Comparison of ENCODE assay signal across 25 cellular contexts in the genomic region with DNA sequence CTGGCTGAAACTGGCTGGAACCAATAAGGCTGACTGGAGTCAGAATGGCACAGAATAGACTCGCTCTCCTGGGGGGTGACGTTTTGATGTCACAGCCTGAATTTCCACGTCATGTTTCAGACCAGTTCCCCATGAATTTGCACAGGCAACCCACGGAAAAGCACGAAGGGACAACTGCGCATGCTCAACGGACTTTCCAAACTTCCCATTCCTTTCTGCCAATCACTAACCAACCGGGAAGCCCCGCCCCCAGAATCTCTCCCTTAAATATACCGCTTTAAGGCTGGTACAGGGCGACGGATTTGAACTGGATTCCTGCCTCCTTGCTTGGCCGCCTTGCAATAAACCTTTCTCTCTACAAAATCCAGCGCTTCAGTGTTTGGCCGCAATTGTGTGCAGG.
DNase-seq lines count a peak whose midpoint lies in the region; ATAC-seq, FAIRE-seq and TF ChIP-seq lines count a peak whose summit lies in the region.
"Had no signal": no experiment of that assay in that cellular context is flagged by ENCODE, and none has a peak within 500 bp of the region (broad histone marks: within the 10 kb centered on the region; RNA-seq: fewer than 3 reads in every experiment).

No MANE protein-coding gene starts in this region.

- TF ChIP-seq EP300 in HepG2 (IDR thresholded peaks at IDR 0.05; ENCODE audit: low read depth in 2 of 2, low read length in 2 of 2) (no peak), HepG2 (CRISPR knock-in tag; IDR thresholded peaks at IDR 0.05; ENCODE audit: borderline replicate concordance) (no peak), K562 (IDR thresholded peaks at IDR 0.05; ENCODE audit: low read length) (no peak)

- POLR2A ChIA-PET in HepG2 (lab: Yijun Ruan, JAX): no interaction called here
- POLR2A ChIA-PET in K562 (lab: Yijun Ruan, JAX): no interaction called here
- POLR2A ChIA-PET in WTC11 (lab: Charles Lee): no interaction called here

- FAIRE-seq in HepG2 (lab: Jason Lieb, UNC) (no peak), K562 (lab: Jason Lieb, UNC) (no peak)
- FAIRE-seq: A549, GM12891, GM18507 had no signal

- H3K27me3 ChIP-seq in HepG2 (ENCODE audit: control insufficient read depth in 1 of 2, insufficient read depth in 2 of 2, low read length in 2 of 2): no peaks in the 10 kb centered on the region; a peak in 1 of 5 replicates
- H3K27me3 ChIP-seq in right lobe of liver: no peaks in the 10 kb centered on the region
- no peaks in the 10 kb centered on the region for H3K27me3 ChIP-seq in K562 (ENCODE audit: control insufficient read depth in 2 of 2, insufficient read depth in 2 of 2, low read length in 2 of 2)
- H3K27me3 ChIP-seq in testis: no peaks in the 10 kb centered on the region
- H3K27me3 ChIP-seq in right atrium auricular region: no peaks in the 10 kb centered on the region
- H3K27me3 ChIP-seq: BE2C; BLaER1 treated with 17β-estradiol and CSF1 and Interleukin-3, amounts not matched to agents 10 nM and 100 nM had no signal

- TF ChIP-seq POLR2A in HepG2 (IDR thresholded peaks at IDR 0.05; ENCODE audit: insufficient read depth in 1 of 2, low read depth in 2 of 2, low read length in 2 of 2): no peak
- no peak for TF ChIP-seq POLR2A in right lobe of liver (IDR thresholded peaks at IDR 0.05)
- no peak for TF ChIP-seq POLR2A in K562 (conservative IDR thresholded peaks at IDR 0.05)
- TF ChIP-seq POLR2A in testis (IDR thresholded peaks at IDR 0.05): no peak

- no peak overlapping the region for H2AFZ ChIP-seq in HepG2 (ENCODE audit: low read length)
- no peak overlapping the region for H2AFZ ChIP-seq in K562 (ENCODE audit: low read depth, low read length)

- in situ Hi-C loops in HepG2 (cut with HindIII; ENCODE audit: extremely low pct_ligation_motif_present, low pct_unique_long_range_greater_than_20kb): no loop called here
- in situ Hi-C loops in K562 (cut with MboI): no loop called here

- H3K9me3 ChIP-seq in HepG2 (ENCODE audit: low read length) (no peaks in the 10 kb centered on the region), right lobe of liver (no peaks in the 10 kb centered on the region), K562 (replicated peaks; ENCODE audit: control insufficient read depth, insufficient read depth, low read depth, low read length) (no peaks in the 10 kb centered on the region), testis (no peaks in the 10 kb centered on the region), right atrium auricular region (no peaks in the 10 kb centered on the region)
- H3K9me3 ChIP-seq: A549; BE2C; BLaER1 treated with 17β-estradiol and CSF1 and Interleukin-3, amounts not matched to agents 10 nM and 100 nM had no signal

- H3K9me1 ChIP-seq in K562 (ENCODE audit: control insufficient read depth, insufficient read depth, low read length): no peaks in the 10 kb centered on the region

- no peaks in the 10 kb centered on the region for H3K4me1 ChIP-seq in HepG2 (ENCODE audit: insufficient read depth, low read length)
- no peaks in the 10 kb centered on the region for H3K4me1 ChIP-seq in right lobe of liver
- no peaks in the 10 kb centered on the region for H3K4me1 ChIP-seq in K562 (replicated peaks in 1 of 2; ENCODE audit: control insufficient read depth in 2 of 2, insufficient read depth in 2 of 2, low read length in 2 of 2)
- no peaks in the 10 kb centered on the region for H3K4me1 ChIP-seq in testis
- H3K4me1 ChIP-seq in right atrium auricular region: no peaks in the 10 kb centered on the region
- H3K4me1 ChIP-seq: A549; BE2C; BLaER1 treated with 17β-estradiol and CSF1 and Interleukin-3, amounts not matched to agents 10 nM and 100 nM had no signal

- H4K20me1 ChIP-seq in HepG2 (ENCODE audit: insufficient read depth, low read length) (no peaks in the 10 kb centered on the region), K562 (replicated peaks; ENCODE audit: control insufficient read depth, insufficient read depth, low read length) (no peaks in the 10 kb centered on the region)
- H4K20me1 ChIP-seq: BLaER1 treated with 17β-estradiol and CSF1 and Interleukin-3, amounts not matched to agents 10 nM and 100 nM had no signal

- DNase-seq in HepG2 (ENCODE audit: low spot score): no peak
- no peak for DNase-seq in right lobe of liver
- peak in 2 of 4 experiments; percentile 1 to 7 for DNase-seq in K562 (ENCODE audit: extremely low read depth in 1 of 4, low spot score in 3 of 4)
- DNase-seq in nephron progenitor cell: no peak
- peak; percentile 70 for DNase-seq in testis
- DNase-seq in right atrium auricular region (ENCODE audit: low spot score): no peak
- no peak for DNase-seq in posterior cingulate gyrus
- no peak for DNase-seq in WTC11 (ENCODE audit: low spot score)
- DNase-seq: ACHN; AML-193; BE2C; CD4-positive, alpha-beta T cell; CD8-positive, alpha-beta memory T cell; DMS53; DMS79 treated with DMSO at 0.1 percent for 48 hours; GF-D8; GOT3; H9 had no signal

- no peak overlapping the region for H3K27ac ChIP-seq in HepG2 (ENCODE audit: extremely low read length, insufficient read depth, low read length)
- no peak overlapping the region for H3K27ac ChIP-seq in right lobe of liver
- H3K27ac ChIP-seq in K562 (ENCODE audit: extremely low read depth, low read depth, low read length): no peak overlapping the region
- H3K27ac ChIP-seq in testis: no peak overlapping the region
- H3K27ac ChIP-seq in right atrium auricular region: no peak overlapping the region
- H3K27ac ChIP-seq: 22Rv1; A549; BLaER1 treated with 17β-estradiol and CSF1 and Interleukin-3, amounts not matched to agents 10 nM and 100 nM had no signal

- no peaks in the 10 kb centered on the region for H3K9me3 Mint-ChIP-seq in nephron progenitor cell
- H3K9me3 Mint-ChIP-seq in WTC11: no peaks in the 10 kb centered on the region
- H3K9me3 Mint-ChIP-seq: CD4-positive, alpha-beta T cell; H9 had no signal

- H3K79me2 ChIP-seq in HepG2 (ENCODE audit: insufficient read depth, low read length) (no peaks in the 10 kb centered on the region), K562 (ENCODE audit: control insufficient read depth, insufficient read depth, low read length) (no peaks in the 10 kb centered on the region)

- no peak for TF ChIP-seq CTCF in HepG2 (CRISPR knock-in tag; IDR thresholded peaks at IDR 0.05)
- TF ChIP-seq CTCF in right lobe of liver (IDR thresholded peaks at IDR 0.05): no peak
- no peak for TF ChIP-seq CTCF in K562 (IDR thresholded peaks at IDR 0.05 in 2 of 3, conservative IDR thresholded peaks at IDR 0.05 in 1 of 3; ENCODE audit: insufficient read depth in 2 of 3, low read depth in 1 of 3, low read length in 3 of 3)
- TF ChIP-seq CTCF in nephron progenitor cell (IDR thresholded peaks at IDR 0.05): no peak
- no peak for TF ChIP-seq CTCF in testis (IDR thresholded peaks at IDR 0.05)
- TF ChIP-seq CTCF in right atrium auricular region (IDR thresholded peaks at IDR 0.05): no peak
- no peak for TF ChIP-seq CTCF in WTC11 (IDR thresholded peaks at IDR 0.05)

- H3K4me3 Mint-ChIP-seq in nephron progenitor cell (no peak overlapping the region), WTC11 (no peak overlapping the region)
- H3K4me3 Mint-ChIP-seq: CD14-positive monocyte; CD4-positive, alpha-beta T cell; CD8-positive, alpha-beta memory T cell; H9 had no signal

- no peak for TF ChIP-seq RAD21 in HepG2 (CRISPR knock-in tag; IDR thresholded peaks at IDR 0.05)
- TF ChIP-seq RAD21 in K562 (CRISPR knock-in tag; conservative IDR thresholded peaks at IDR 0.05 in 1 of 2, IDR thresholded peaks at IDR 0.05 in 1 of 2): no peak

- intact Hi-C loops in HepG2 (cut with micrococcal nuclease; ENCODE audit: unreplicated experiment): loop anchor here (5.0 kb wide), 1 partner anchor 273 kb away; no protein-coding TSS in a partner anchor
- intact Hi-C loops in right lobe of liver (cut with DNase I): no loop called here
- intact Hi-C loops in K562 (cut with micrococcal nuclease): no loop called here
- intact Hi-C loops in testis (cut with DNase I; ENCODE audit: low total_unique reads): no loop called here
- intact Hi-C loops in posterior cingulate gyrus (cut with DNase I): no loop called here

- H3K4me3 ChIP-seq in HepG2 (replicated peaks in 1 of 3; ENCODE audit: insufficient read depth in 1 of 3, low read depth in 2 of 3, low read length in 3 of 3): no peak overlapping the region
- no peak overlapping the region for H3K4me3 ChIP-seq in right lobe of liver
- no peak overlapping the region for H3K4me3 ChIP-seq in K562
- peak overlapping the region; percentile 19 to 23 for H3K4me3 ChIP-seq in testis
- H3K4me3 ChIP-seq in right atrium auricular region: no peak overlapping the region
- H3K4me3 ChIP-seq: A549; BLaER1 treated with 17β-estradiol and CSF1 and Interleukin-3, amounts not matched to agents 10 nM and 100 nM had no signal

- ATAC-seq in HepG2: no peak
- ATAC-seq in right lobe of liver: no peak
- no peak for ATAC-seq in K562
- ATAC-seq in WTC11: no peak
- ATAC-seq: A549, HCT116 had no signal

- H3K27ac Mint-ChIP-seq in nephron progenitor cell (peak overlapping the region; percentile 14), WTC11 (no peak overlapping the region)
- H3K27ac Mint-ChIP-seq: CD14-positive monocyte; CD4-positive, alpha-beta T cell; CD8-positive, alpha-beta memory T cell had no signal

- BruUV-seq in HepG2 (replicated peaks; lab: Mats Ljungman, UMichigan) (no TSS peak), K562 (replicated peaks; lab: Mats Ljungman, UMichigan) (no TSS peak)

- H3K9ac ChIP-seq in HepG2 (ENCODE audit: insufficient read depth, low read depth, low read length): no peak overlapping the region
- no peak overlapping the region for H3K9ac ChIP-seq in K562 (ENCODE audit: insufficient read depth in 1 of 2, low read depth in 2 of 2, low read length in 2 of 2)
- H3K9ac ChIP-seq: BLaER1 treated with 17β-estradiol and CSF1 and Interleukin-3, amounts not matched to agents 10 nM and 100 nM had no signal

- H3K4me1 Mint-ChIP-seq in nephron progenitor cell (no peaks in the 10 kb centered on the region), WTC11 (no peaks in the 10 kb centered on the region)
- H3K4me1 Mint-ChIP-seq: CD14-positive monocyte; CD8-positive, alpha-beta memory T cell; H9 had no signal

- H3K36me3 ChIP-seq in HepG2 (replicated peaks in 1 of 2; ENCODE audit: control insufficient read depth in 1 of 2, insufficient read depth in 2 of 2, low read length in 2 of 2) (no peaks in the 10 kb centered on the region), right lobe of liver (no peaks in the 10 kb centered on the region), K562 (ENCODE audit: control insufficient read depth, insufficient read depth, low read length) (no peaks in the 10 kb centered on the region), testis (ENCODE audit: low read depth, missing control alignments) (no peaks in the 10 kb centered on the region), right atrium auricular region (no peaks in the 10 kb centered on the region)
- H3K36me3 ChIP-seq: BE2C had no signal

- no peaks in the 10 kb centered on the region for H3K36me3 Mint-ChIP-seq in nephron progenitor cell (ENCODE audit: low read depth)
- H3K36me3 Mint-ChIP-seq in WTC11: no peaks in the 10 kb centered on the region
- H3K36me3 Mint-ChIP-seq: CD14-positive monocyte; CD8-positive, alpha-beta memory T cell had no signal

- no peaks in the 10 kb centered on the region for H3K27me3 Mint-ChIP-seq in nephron progenitor cell (ENCODE audit: low read depth, poor library complexity)
- H3K27me3 Mint-ChIP-seq in WTC11 (ENCODE audit: low read depth): no peaks in the 10 kb centered on the region; the same call in 1 of the 2 replicates
- H3K27me3 Mint-ChIP-seq: CD4-positive, alpha-beta T cell had no signal

- CTCF ChIA-PET in HepG2 (lab: Yijun Ruan, JAX; ENCODE audit: low intra/inter-chr PET ratio, low total read pairs): no interaction called here
- CTCF ChIA-PET in K562 (lab: Yijun Ruan, JAX; ENCODE audit: low intra/inter-chr PET ratio): no interaction called here
- CTCF ChIA-PET in WTC11 (lab: Charles Lee): no interaction called here

- H3K4me2 ChIP-seq in HepG2 (ENCODE audit: low read depth, low read length) (no peak overlapping the region), K562 (ENCODE audit: insufficient read depth, low read length) (no peak overlapping the region)
- H3K4me2 ChIP-seq: A549; BLaER1 treated with 17β-estradiol and CSF1 and Interleukin-3, amounts not matched to agents 10 nM and 100 nM had no signal

- 35% methylated on average over 14 of the region's 15 CpGs for WGBS in HepG2 (ENCODE audit: low lambda C conversion rate)
- WGBS in right lobe of liver (ENCODE audit: insufficient coverage, low coverage, low lambda C conversion rate, missing lambda C conversion rate): 77% methylated on average over 13 of the region's 15 CpGs
- WGBS in K562 (ENCODE audit: insufficient coverage, low coverage, missing lambda C conversion rate): 1% methylated on average over 15 of the region's 15 CpGs
- WGBS in testis, 2 donors: 59 to 81% methylated on average over 15 of the region's 15 CpGs

Comparison
In these comparisons a context has a peak if more than half of its experiments do, and no peak if none do; other contexts are left out.
1. H3K4me3 ChIP-seq: peak in testis (2 of 2); none in HepG2 (0 of 3), right lobe of liver (0 of 3), K562 (single experiment) and right atrium auricular region (0 of 2).